Comparison of ENCODE assay signal across 13 cellular contexts in the genomic region with DNA sequence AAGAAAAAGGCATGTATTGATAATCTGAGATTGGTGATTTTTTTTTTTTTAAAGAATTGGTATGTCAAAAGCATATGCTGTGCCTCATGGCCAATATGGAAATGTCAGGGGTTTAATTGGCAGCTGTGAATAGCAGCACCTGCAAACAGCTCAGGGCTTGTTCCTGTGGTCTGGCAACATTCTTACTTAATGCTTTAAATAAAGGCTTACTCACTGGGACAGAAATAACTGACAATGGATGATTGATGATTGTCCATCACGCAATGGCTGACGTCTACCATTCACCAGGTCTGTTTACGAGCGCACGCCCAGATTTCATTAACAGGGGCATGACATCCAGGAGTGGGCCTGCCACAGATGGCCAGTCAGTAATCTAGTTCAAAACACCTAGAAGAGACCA.
DNase-seq lines count a peak whose midpoint lies in the region.
"Had no signal": no experiment of that assay in that cellular context is flagged by ENCODE, and none has a peak within 500 bp of the region (broad histone marks: within the 10 kb centered on the region; RNA-seq: fewer than 3 reads in every experiment).

No MANE protein-coding gene starts in this region.

- peak; percentile 24 for DNase-seq in DMS 273 treated with DMSO at 0.1 percent for 48 hours (lab: John Stamatoyannopoulos, UW)
- DNase-seq in NCI-H1436 (lab: John Stamatoyannopoulos, UW): peak; percentile 85
- peak; percentile 29 for DNase-seq in NOMO-1 treated with dmso at 0.1 percent for 144 hours (lab: John Stamatoyannopoulos, UW; ENCODE audit: unreplicated experiment)
- DNase-seq in glomerular visceral epithelial cell (ENCODE audit: extremely low spot score): peak; percentile 73
- DNase-seq in H7: no peak
- DNase-seq in stimulated activated CD4-positive, alpha-beta T cell treated with anti-CD3 and anti-CD28 coated beads, Interleukin-4, amount 100 ng/mL, for 4 hours: no peak
- no peak for DNase-seq in superior temporal gyrus (ENCODE audit: extremely low spot score)
- DNase-seq in Kasumi-1 (lab: John Stamatoyannopoulos, UW): no peak
- DNase-seq: activated B cell treated with CpG ODN at 0.5 μM for 24 hours; activated gamma-delta T cell; nephron progenitor cell; stimulated activated CD4-positive, alpha-beta T cell treated with anti-CD3 and anti-CD28 coated beads, Interleukin-4, amount 100 ng/mL, for 1 hour had no signal

- H3K36me3 ChIP-seq in H7 (replicated peaks; ENCODE audit: control insufficient read depth, insufficient read depth, low read length): no peaks in the 10 kb centered on the region
- H3K36me3 ChIP-seq: BLaER1 had no signal

- H3K4me3 ChIP-seq in H7 (ENCODE audit: insufficient read depth, low read depth, low read length): no peak overlapping the region
- H3K4me3 ChIP-seq: BLaER1 had no signal

- no peaks in the 10 kb centered on the region for H3K27me3 ChIP-seq in H7 (ENCODE audit: control insufficient read depth, insufficient read depth, low read length)
- H3K27me3 ChIP-seq: BLaER1 had no signal

Comparison
In these comparisons a context has a peak if more than half of its experiments do, and no peak if none do; other contexts are left out.
1. DNase-seq: peak in DMS 273 treated with DMSO at 0.1 percent for 48 hours (single experiment), NCI-H1436 (single experiment), NOMO-1 treated with dmso at 0.1 percent for 144 hours (single experiment) and glomerular visceral epithelial cell (single experiment); none in H7 (single experiment), stimulated activated CD4-positive, alpha-beta T cell treated with anti-CD3 and anti-CD28 coated beads, Interleukin-4, amount 100 ng/mL, for 4 hours (0 of 2), superior temporal gyrus (single experiment) and Kasumi-1 (0 of 2).